Comparison of ENCODE assay signal across 1 cellular context in genomic region chr10:24894728-24895127, GRCh38.
TF ChIP-seq lines count a peak whose summit lies in the region.

No MANE protein-coding gene starts in this region.

TF ChIP-seq in K562, 482 proteins besides CTCF, POLR2A, EP300 and RAD21 (continued from another document):
- TF ChIP-seq ID3 (CRISPR knock-in tag; IDR thresholded peaks at IDR 0.05) = no peak
- no peak for TF ChIP-seq ID3 (tag; IDR thresholded peaks at IDR 0.05)
- no peak for TF ChIP-seq MCM7 (IDR thresholded peaks at IDR 0.05)
- TF ChIP-seq RFX1 (IDR thresholded peaks at IDR 0.05) = no peak
- TF ChIP-seq FOXK2 (conservative IDR thresholded peaks at IDR 0.05 in 1 of 2, IDR thresholded peaks at IDR 0.05 in 1 of 2; ENCODE audit: low read depth in 2 of 2) = no peak
- no peak for TF ChIP-seq ADNP (tag; IDR thresholded peaks at IDR 0.05)
- TF ChIP-seq AFF1 (IDR thresholded peaks at IDR 0.05; ENCODE audit: low read depth in 1 of 2, partially characterized antibody in 2 of 2) = no peak
- TF ChIP-seq ZBTB11 (CRISPR knock-in tag; IDR thresholded peaks at IDR 0.05) = no peak
- TF ChIP-seq TCF3 (CRISPR knock-in tag; IDR thresholded peaks at IDR 0.05) = no peak
- TF ChIP-seq PML (IDR thresholded peaks at IDR 0.05; ENCODE audit: low read length) = no peak
- TF ChIP-seq SUPT5H (IDR thresholded peaks at IDR 0.05) = no peak
- TF ChIP-seq ZNF224 (CRISPR knock-in tag; IDR thresholded peaks at IDR 0.05) = no peak
- no peak for TF ChIP-seq SMAD2 (IDR thresholded peaks at IDR 0.05; ENCODE audit: low read depth, low read length)
- TF ChIP-seq PCBP1 (IDR thresholded peaks at IDR 0.05; ENCODE audit: low read depth, low read length, poor library complexity, severe bottlenecking) = no peak
